8 cellular contexts compared by ENCODE assay signal in the genomic region with DNA sequence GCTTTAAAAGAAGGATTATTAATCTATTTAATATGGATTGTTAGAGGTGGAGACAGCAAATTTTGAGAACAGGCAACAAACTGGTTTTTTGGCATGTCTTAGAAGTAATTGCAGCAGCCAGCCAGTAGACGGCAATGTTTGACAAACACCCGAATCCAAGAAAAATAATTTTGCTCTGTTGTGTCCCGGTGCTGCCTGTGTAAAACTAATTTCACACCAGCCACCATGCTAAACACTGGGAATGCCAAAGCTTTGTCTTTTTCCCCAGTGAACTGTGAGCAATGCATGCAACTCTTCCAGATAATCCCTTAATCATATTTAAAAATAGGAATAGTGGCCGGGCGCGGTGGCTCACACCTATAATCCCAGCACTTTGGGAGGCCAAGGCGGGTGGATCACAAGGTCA. TPM values are rescaled to one million over a fixed set of nuclear protein-coding genes. Genes with fewer than 3 reads are reported as not detected.
A peak's percentile ranks its signal among the peaks of the same experiment; 100 is the strongest.
DNase-seq lines count a peak whose midpoint lies in the region; ATAC-seq and TF ChIP-seq lines count a peak whose summit lies in the region.

No MANE protein-coding gene starts in this region.

- DNase-seq in left ventricle myocardium inferior (no peak), left ventricle myocardium superior (no peak), WERI-Rb-1 (peak; percentile 56), hepatocyte (ENCODE audit: low spot score) (peak; percentile 60)
- peak; percentile 16 for DNase-seq in stimulated activated naive CD8-positive, alpha-beta T cell treated with anti-CD3 and anti-CD28 coated beads, Interleukin-15, Interleukin-2, amounts not matched to agents 100 U/mL and 50 U/mL, for 24 hours

- 54% methylated on average over 7 of the region's 7 CpGs for WGBS in hepatocyte (ENCODE audit: low lambda C conversion rate, missing lambda C conversion rate)

- no peaks in the 10 kb centered on the region for H4K20me1 ChIP-seq in hepatocyte (ENCODE audit: insufficient read depth, poor library complexity, severe bottlenecking)

- H3K4me1 ChIP-seq in left ventricle myocardium inferior, result no peaks in the 10 kb centered on the region
- peaks cover 6% of the 10 kb centered on the region for H3K4me1 ChIP-seq in hepatocyte (ENCODE audit: insufficient read depth)

- intact Hi-C loops in left ventricle myocardium inferior (cut with micrococcal nuclease), result no loop called here
- intact Hi-C loops in left ventricle myocardium superior (cut with micrococcal nuclease), result no loop called here

- H3K27me3 ChIP-seq in left ventricle myocardium inferior (ENCODE audit: low read depth) (no peaks in the 10 kb centered on the region), WERI-Rb-1 (ENCODE audit: insufficient read depth, low read depth, severe bottlenecking) (no peaks in the 10 kb centered on the region), hepatocyte (no peaks in the 10 kb centered on the region)

- H3K27ac ChIP-seq in left ventricle myocardium inferior (replicated peaks) (no peak overlapping the region), WERI-Rb-1 (no peak overlapping the region), hepatocyte (no peak overlapping the region)

- H3K36me3 ChIP-seq in left ventricle myocardium inferior (no peaks in the 10 kb centered on the region), WERI-Rb-1 (no peaks in the 10 kb centered on the region), hepatocyte (replicated peaks; ENCODE audit: insufficient read depth, low read depth) (no peaks in the 10 kb centered on the region)

- ATAC-seq in left ventricle myocardium superior, result no peak
- ATAC-seq in GM21447 (IDR thresholded peaks at IDR 0.05; ENCODE audit: unreplicated experiment), result peak; percentile 84
- no peak for ATAC-seq in stimulated activated naive CD8-positive, alpha-beta T cell treated with anti-CD3 and anti-CD28 coated beads, Interleukin-15, Interleukin-2, amounts not matched to agents 100 U/mL and 50 U/mL, for 24 hours
- no peak for ATAC-seq in GM18858 (IDR thresholded peaks at IDR 0.05; ENCODE audit: unreplicated experiment)

- H3K9me3 ChIP-seq in left ventricle myocardium inferior (replicated peaks) (no peaks in the 10 kb centered on the region), WERI-Rb-1 (ENCODE audit: severe bottlenecking) (no peaks in the 10 kb centered on the region), hepatocyte (ENCODE audit: low read depth) (no peaks in the 10 kb centered on the region)

- H2AFZ ChIP-seq in hepatocyte, result no peak overlapping the region

- H3K4me3 ChIP-seq in left ventricle myocardium inferior (no peak overlapping the region), WERI-Rb-1 (ENCODE audit: low read depth, low read length) (no peak overlapping the region), hepatocyte (no peak overlapping the region)

- H3K9me2 ChIP-seq in hepatocyte (replicated peaks; ENCODE audit: insufficient read depth), result no peaks in the 10 kb centered on the region

- H3K4me2 ChIP-seq in hepatocyte, result no peak overlapping the region

- TF ChIP-seq CTCF in left ventricle myocardium inferior (IDR thresholded peaks at IDR 0.05; ENCODE audit: borderline replicate concordance) (peak; percentile 69), LNCAP (IDR thresholded peaks at IDR 0.05) (peak; percentile 81), WERI-Rb-1 (IDR thresholded peaks at IDR 0.05; ENCODE audit: low read depth, low read length) (peak; percentile 93), hepatocyte (IDR thresholded peaks at IDR 0.05; ENCODE audit: poor library complexity) (peak; percentile 87)

- no peaks in the 10 kb centered on the region for H3K79me2 ChIP-seq in hepatocyte

RNA-seq across cellular contexts. Expression of gene SMIM31, which starts 25.9 kb away (rescaled TPM):
- total RNA-seq in left ventricle myocardium inferior (not detected), left ventricle myocardium superior (not detected), hepatocyte (0.43 and 0.44 TPM in 2 replicates)
- polyA plus RNA-seq in hepatocyte, result 0.23 and 0.51 TPM in 2 replicates

Comparison
In these comparisons a context has a peak if more than half of its experiments do, and no peak if none do; other contexts are left out.
1. DNase-seq: peak in WERI-Rb-1 (single experiment), hepatocyte (single experiment) and stimulated activated naive CD8-positive, alpha-beta T cell treated with anti-CD3 and anti-CD28 coated beads, Interleukin-15, Interleukin-2, amounts not matched to agents 100 U/mL and 50 U/mL, for 24 hours (single experiment); none in left ventricle myocardium inferior (single experiment) and left ventricle myocardium superior (single experiment).
2. Peak in every context shown above with its lines, with median percentiles within 50 percentile points of each other: CTCF ChIP-seq.